ENCODE assay signal across 28 cellular contexts in the genomic region with DNA sequence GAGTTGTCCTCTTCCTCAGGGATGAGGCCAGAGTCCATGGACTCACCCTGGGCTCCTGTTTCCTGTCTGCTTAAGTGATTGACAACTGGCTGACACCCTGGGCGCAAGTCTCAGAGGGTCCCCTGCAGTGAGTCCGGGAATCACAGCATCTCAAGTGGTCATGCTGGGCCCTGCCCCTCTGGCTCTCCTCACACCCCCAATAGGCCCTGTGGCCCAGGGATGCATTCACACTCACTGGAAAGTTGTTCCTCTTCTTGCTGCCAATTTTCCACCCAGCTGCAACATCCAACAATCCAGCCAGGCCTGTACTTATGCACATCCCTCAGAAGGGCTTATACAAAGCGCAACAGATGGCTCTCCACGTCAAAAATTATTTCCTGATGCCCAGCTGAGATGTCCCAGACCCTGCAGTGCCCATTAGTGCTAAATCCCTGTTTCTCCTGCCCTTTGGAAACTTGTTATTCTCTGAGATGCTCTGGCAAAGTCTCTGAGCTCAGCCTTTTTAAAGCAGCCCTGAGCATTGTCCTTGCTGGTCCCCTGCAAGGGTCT.
"Had no signal": no experiment of that assay in that cellular context is flagged by ENCODE, and none has a peak within 500 bp of the region (broad histone marks: within the 10 kb centered on the region; RNA-seq: fewer than 3 reads in every experiment).

No MANE protein-coding gene starts in this region.

- H3K4me1 Mint-ChIP-seq: activated naive CD4-positive, alpha-beta T cell treated with anti-CD3 and anti-CD28 coated beads, Interleukin-2, amount 50 U/mL, for 24 hours; central memory CD8-positive, alpha-beta T cell; WTC11 had no signal

- H3K4me1 ChIP-seq: ascending aorta, body of pancreas had no signal

- H3K36me3 Mint-ChIP-seq: activated naive CD4-positive, alpha-beta T cell treated with anti-CD3 and anti-CD28 coated beads, Interleukin-2, amount 50 U/mL, for 24 hours; WTC11 had no signal

- H2AFZ ChIP-seq: PC-9 had no signal

- H3K27ac ChIP-seq: ascending aorta, body of pancreas, PC-9, SK-N-MC had no signal

- ATAC-seq: activated CD8-positive, alpha-beta T cell treated with anti-CD3 and anti-CD28 coated beads, Interleukin-2, amount 10 ng/mL, durations not matched to agents 7 days and 5 days; body of pancreas; K562; WTC11 had no signal

- H3K9me3 ChIP-seq: ascending aorta, body of pancreas had no signal

- H3K36me3 ChIP-seq: ascending aorta had no signal

- H3K4me2 ChIP-seq: PC-9 had no signal

- H3K27me3 ChIP-seq: ascending aorta, body of pancreas had no signal

- H3K4me3 Mint-ChIP-seq: activated CD8-positive, alpha-beta T cell treated with anti-CD3 and anti-CD28 coated beads, Interleukin-2, amount 10 ng/mL, durations not matched to agents 7 days and 5 days; activated naive CD4-positive, alpha-beta T cell treated with anti-CD3 and anti-CD28 coated beads, Interleukin-2, amount 50 U/mL, for 24 hours; activated T-helper 1 cell treated with anti-CD3 and anti-CD28 coated beads, Interleukin-12 subunit alpha, Interleukin-12 subunit beta, Interleukin-2, Interleukin-4 antibody, amounts not matched to agents 30 ng/mL and 10 ng/mL and 1 ng/mL, durations not matched to agents 14 hours and 24 hours and 36 hours; central memory CD8-positive, alpha-beta T cell; T-helper 2 cell treated with Interferon-gamma antibody and Interleukin-4, amounts not matched to agents 5 μg/mL and 100 μg/mL, for 36 hours; WTC11 had no signal

- FAIRE-seq: K562 had no signal

- DNase-seq: activated CD4-positive, alpha-beta T cell treated with anti-CD3 and anti-CD28 coated beads for 48 hours; activated CD4-positive, alpha-beta T cell treated with anti-CD3 and anti-CD28 coated beads, Interleukin-2, amount 50 U/mL, for 4 hours; activated CD4-positive, CD25-positive, alpha-beta regulatory T cell treated with anti-CD3 and anti-CD28 coated beads, Interleukin-2, amount 50 U/mL, for 72 hours; activated CD8-positive, alpha-beta memory T cell treated with anti-CD3 and anti-CD28 coated beads, Interleukin-2, amount 50 U/mL, for 48 hours; activated CD8-positive, alpha-beta T cell treated with anti-CD3 and anti-CD28 coated beads, Interleukin-2, amount 10 ng/mL, durations not matched to agents 7 days and 5 days; activated effector memory CD4-positive, alpha-beta T cell treated with Interleukin-2 at 50 U/mL for 16 hours; activated naive CD4-positive, alpha-beta T cell; activated T-cell treated with anti-CD3 and anti-CD28 coated beads, Interleukin-2, amount 50 U/mL, for 1 hour; amniotic stem cell; body of pancreas; Kasumi-1; NCI-H1105 treated with DMSO at 0.1 percent for 48 hours; NCI-H1436 treated with DMSO at 0.1 percent for 48 hours; NCI-H187 treated with DMSO at 0.1 percent for 48 hours; NCI-H2081 treated with DMSO at 0.1 percent for 48 hours; NCI-H446; NCI-H526 treated with DMSO at 0.1 percent for 48 hours; PC-9; SIG-M5; SW 1271 had no signal

- H3K27ac Mint-ChIP-seq: activated CD8-positive, alpha-beta T cell treated with anti-CD3 and anti-CD28 coated beads, Interleukin-2, amount 10 ng/mL, durations not matched to agents 7 days and 5 days; activated naive CD4-positive, alpha-beta T cell treated with anti-CD3 and anti-CD28 coated beads, Interleukin-2, amount 50 U/mL, for 24 hours; activated T-helper 1 cell treated with anti-CD3 and anti-CD28 coated beads, Interleukin-12 subunit alpha, Interleukin-12 subunit beta, Interleukin-2, Interleukin-4 antibody, amounts not matched to agents 30 ng/mL and 10 ng/mL and 1 ng/mL, durations not matched to agents 14 hours and 24 hours and 36 hours; T-helper 2 cell treated with Interferon-gamma antibody and Interleukin-4, amounts not matched to agents 5 μg/mL and 100 μg/mL, for 36 hours; WTC11 had no signal

- H3K27me3 Mint-ChIP-seq: central memory CD8-positive, alpha-beta T cell had no signal

- H3K9me3 Mint-ChIP-seq: activated naive CD4-positive, alpha-beta T cell treated with anti-CD3 and anti-CD28 coated beads, Interleukin-2, amount 50 U/mL, for 24 hours; activated T-helper 1 cell treated with anti-CD3 and anti-CD28 coated beads, Interleukin-12 subunit alpha, Interleukin-12 subunit beta, Interleukin-2, Interleukin-4 antibody, amounts not matched to agents 30 ng/mL and 10 ng/mL and 1 ng/mL, durations not matched to agents 14 hours and 24 hours and 36 hours; central memory CD8-positive, alpha-beta T cell; T-helper 2 cell treated with Interferon-gamma antibody and Interleukin-4, amounts not matched to agents 5 μg/mL and 100 μg/mL, for 36 hours had no signal

- H3K4me3 ChIP-seq: ascending aorta, body of pancreas, K562, PC-9, SK-N-MC had no signal
